Comparison of ENCODE assay signal across 16 cellular contexts in the genomic region with DNA sequence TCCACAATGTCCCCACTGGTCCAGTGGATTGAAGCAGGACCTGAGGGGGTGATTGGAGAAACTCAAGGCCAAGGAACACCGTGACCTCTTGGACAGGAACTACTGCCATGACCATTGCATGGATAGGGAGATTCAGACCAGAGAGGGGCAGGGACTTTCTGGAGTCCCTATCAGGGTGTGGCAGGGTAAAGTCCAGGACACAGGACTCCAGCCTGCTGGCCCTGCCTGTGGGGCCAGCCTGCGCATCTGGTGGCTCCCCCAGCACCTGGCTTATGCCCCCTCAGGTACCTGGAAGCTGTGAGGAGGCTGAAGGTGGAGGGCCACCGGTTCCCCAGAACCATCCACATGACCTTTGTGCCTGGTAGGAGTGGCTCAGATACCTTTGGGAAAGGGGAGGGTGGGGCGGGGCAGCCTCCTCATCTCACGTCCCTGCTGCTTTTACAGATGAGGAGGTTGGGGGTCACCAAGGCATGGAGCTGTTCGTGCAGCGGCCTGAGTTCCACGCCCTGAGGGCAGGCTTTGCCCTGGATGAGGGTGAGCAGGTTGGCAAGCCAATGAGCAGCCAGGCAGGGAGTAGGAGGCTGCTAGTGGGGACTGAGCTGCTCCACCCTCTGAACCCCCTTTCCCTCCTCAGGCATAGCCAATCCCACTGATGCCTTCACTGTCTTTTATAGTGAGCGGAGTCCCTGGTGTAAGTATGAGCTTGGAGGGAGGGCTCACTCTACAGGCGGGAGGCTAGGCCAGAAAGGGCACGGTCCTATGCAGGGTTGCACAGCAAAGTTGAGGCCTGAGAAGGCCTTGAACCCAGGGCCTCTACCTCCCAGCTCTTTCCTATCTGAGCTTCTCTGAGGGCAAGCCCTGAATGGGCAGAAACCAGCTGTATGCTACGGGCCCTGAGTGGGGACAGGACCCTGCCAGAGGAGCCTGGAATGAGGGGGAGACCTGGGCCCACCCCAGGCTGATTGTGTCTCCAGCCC. TPM values are rescaled to one million over a fixed set of nuclear protein-coding genes. Genes with fewer than 3 reads are reported as not detected.
DNase-seq lines count a peak whose midpoint lies in the region; ATAC-seq and TF ChIP-seq lines count a peak whose summit lies in the region.
"Had no signal": no experiment of that assay in that cellular context is flagged by ENCODE, and none has a peak within 500 bp of the region (broad histone marks: within the 10 kb centered on the region; RNA-seq: fewer than 3 reads in every experiment).

No MANE protein-coding gene starts in this region.

- H3K9me3 ChIP-seq in Peyer's patch (no peaks in the 10 kb centered on the region), mesenchymal stem cell (ENCODE audit: control insufficient read depth, low read length) (no peaks in the 10 kb centered on the region), upper lobe of right lung (no peaks in the 10 kb centered on the region)
- H3K9me3 ChIP-seq: esophagus muscularis mucosa, neutrophil, right atrium auricular region had no signal

- peaks cover 3% of the 10 kb centered on the region for H3K79me1 ChIP-seq in mesenchymal stem cell (replicated peaks; ENCODE audit: low read length, poor library complexity, severe bottlenecking)

- peak overlapping the region in 2 of 4 donors; percentile 32 to 45 for H3K4me3 ChIP-seq in Peyer's patch
- H3K4me3 ChIP-seq in mesenchymal stem cell (ENCODE audit: insufficient read depth in 1 of 2, low read depth in 1 of 2, low read length in 2 of 2), result no peak overlapping the region
- H3K4me3 ChIP-seq in upper lobe of right lung, result no peak overlapping the region
- H3K4me3 ChIP-seq: esophagus muscularis mucosa, right atrium auricular region had no signal

- 91% methylated on average over 12 of the region's 12 CpGs for WGBS in mesenchymal stem cell

- no peak for ATAC-seq in upper lobe of right lung

- no peak overlapping the region for H2BK120ac ChIP-seq in mesenchymal stem cell (ENCODE audit: low read depth, low read length)

- TF ChIP-seq CTCF in 22Rv1 (IDR thresholded peaks at IDR 0.05), result no peak
- TF ChIP-seq CTCF in Peyer's patch (IDR thresholded peaks at IDR 0.05), result no peak
- TF ChIP-seq CTCF in upper lobe of right lung (IDR thresholded peaks at IDR 0.05), result no peak

- no peak overlapping the region for H2AFZ ChIP-seq in mesenchymal stem cell (ENCODE audit: low read depth, low read length)

- H3K14ac ChIP-seq in mesenchymal stem cell (ENCODE audit: low read length in 2 of 2), result no peak overlapping the region

- no peak overlapping the region for H3K9ac ChIP-seq in mesenchymal stem cell (ENCODE audit: low read length)

- H2BK12ac ChIP-seq in mesenchymal stem cell (ENCODE audit: low read length in 2 of 2), result no peak overlapping the region

- no peak overlapping the region for H2AK5ac ChIP-seq in mesenchymal stem cell (ENCODE audit: low read length, severe bottlenecking)

- no peak overlapping the region for H3K4me2 ChIP-seq in mesenchymal stem cell (ENCODE audit: low read length, poor library complexity, severe bottlenecking)

- H3K18ac ChIP-seq in mesenchymal stem cell (ENCODE audit: low read depth in 1 of 2, low read length in 2 of 2), result no peak overlapping the region

- peak overlapping the region in 1 of 2 experiments; percentile 17 for H3K4ac ChIP-seq in mesenchymal stem cell (ENCODE audit: low read depth in 1 of 2, low read length in 2 of 2)

- H3K36me3 ChIP-seq in Peyer's patch, result peaks cover 0 to 18% (median 0%) of the 10 kb centered on the region in 3 donors
- peaks cover under 1 to 31% of the 10 kb centered on the region in 2 experiments for H3K36me3 ChIP-seq in mesenchymal stem cell (ENCODE audit: control insufficient read depth in 1 of 2, insufficient read depth in 2 of 2, low read depth in 1 of 2, low read length in 2 of 2)
- H3K36me3 ChIP-seq in upper lobe of right lung, result no peaks in the 10 kb centered on the region
- H3K36me3 ChIP-seq: neutrophil had no signal

- no peak overlapping the region for H4K91ac ChIP-seq in mesenchymal stem cell (ENCODE audit: low read length)

- peak overlapping the region; percentile 19 for H4K8ac ChIP-seq in mesenchymal stem cell (ENCODE audit: low read length)

- intact Hi-C loops in upper lobe of right lung (cut with DNase I), result no loop called here

- no peak overlapping the region for H2BK15ac ChIP-seq in mesenchymal stem cell (ENCODE audit: low read depth, poor library complexity, severe bottlenecking)

- peak overlapping the region; percentile 99; the same call in 1 of the 2 replicates for H3K27ac ChIP-seq in 22Rv1
- peak overlapping the region in 3 of 4 donors; percentile 88 to 98 (median 91) for H3K27ac ChIP-seq in Peyer's patch
- H3K27ac ChIP-seq in mesenchymal stem cell (ENCODE audit: low read length, poor library complexity, severe bottlenecking), result no peak overlapping the region
- H3K27ac ChIP-seq in upper lobe of right lung, result no peak overlapping the region
- H3K27ac ChIP-seq: esophagus muscularis mucosa, neutrophil, right atrium auricular region had no signal

- DNase-seq in Peyer's patch (peak in 2 of 3 donors; percentile 74 to 82), mesenchymal stem cell (no peak), GF-D8 (lab: John Stamatoyannopoulos, UW) (no peak), upper lobe of right lung (no peak)
- no peak for DNase-seq in NK-92 treated with Interleukin-12 subunit alpha and Interleukin-12 subunit beta, amount 100 ng/mL, for 24 hours (lab: John Stamatoyannopoulos, UW)
- DNase-seq: activated CD4-positive, CD25-positive, alpha-beta regulatory T cell; activated naive CD4-positive, alpha-beta T cell treated with anti-CD3 and anti-CD28 coated beads for 36 hours; glutamatergic neuron; MM.1S; NCI-H187 treated with DMSO at 0.1 percent for 48 hours; NCI-H446; T-helper 2 cell had no signal

- H3K27me3 ChIP-seq in Peyer's patch, result no peaks in the 10 kb centered on the region
- no peaks in the 10 kb centered on the region for H3K27me3 ChIP-seq in mesenchymal stem cell (ENCODE audit: control insufficient read depth in 1 of 2, insufficient read depth in 1 of 2, low read length in 2 of 2)
- H3K27me3 ChIP-seq in upper lobe of right lung, result no peaks in the 10 kb centered on the region
- H3K27me3 ChIP-seq: esophagus muscularis mucosa, neutrophil, right atrium auricular region had no signal

- H3K4me1 ChIP-seq in Peyer's patch, result peaks cover 0 to 33% (median 12%) of the 10 kb centered on the region in 4 donors
- peaks cover 20% of the 10 kb centered on the region for H3K4me1 ChIP-seq in mesenchymal stem cell (ENCODE audit: control insufficient read depth, insufficient read depth, low read depth, low read length)
- H3K4me1 ChIP-seq in upper lobe of right lung, result peaks cover 22% of the 10 kb centered on the region

- H2BK5ac ChIP-seq in mesenchymal stem cell (ENCODE audit: low read depth, low read length, poor library complexity, severe bottlenecking), result no peak overlapping the region

- peak; percentile 29 to 77 for TF ChIP-seq POLR2A in Peyer's patch (IDR thresholded peaks at IDR 0.05)

- H3K23ac ChIP-seq in mesenchymal stem cell (ENCODE audit: low read length in 2 of 2), result no peak overlapping the region

RNA-seq across cellular contexts. Expression of a gene that starts 2.9 kb away (rescaled TPM):
- total RNA-seq in Peyer's patch (100 to 1,000 TPM in 3 of 4 donors, 10 to 100 TPM in 1; 95.7 to 977 (median 609) TPM), upper lobe of right lung (26.5 TPM)
- 14.0 TPM for polyA plus RNA-seq in mesenchymal stem cell (2013, experiment 1 of 2)
- 14.7 TPM for polyA plus RNA-seq in mesenchymal stem cell (2013, experiment 2 of 2)

RNA-seq across cellular contexts. Expression of a gene that starts 9.4 kb away (rescaled TPM):
- 100 to 1,000 TPM; 643 to 841 (median 711) TPM for total RNA-seq in Peyer's patch
- 1,869 TPM for polyA plus RNA-seq in mesenchymal stem cell (2013, experiment 1 of 2)
- polyA plus RNA-seq in mesenchymal stem cell (2013, experiment 2 of 2), result 1,864 TPM
- 810 TPM for total RNA-seq in upper lobe of right lung

RNA-seq across cellular contexts. Expression of a gene that starts 11.4 kb away (rescaled TPM):
- 10 to 100 TPM in 2 of 4 donors, 1 to 10 TPM in 2; 3.9 to 11.6 (median 7.7) TPM for total RNA-seq in Peyer's patch
- 19.9 TPM for polyA plus RNA-seq in mesenchymal stem cell (2013, experiment 1 of 2)
- polyA plus RNA-seq in mesenchymal stem cell (2013, experiment 2 of 2), result 19.9 TPM
- 17.9 TPM for total RNA-seq in upper lobe of right lung

RNA-seq across cellular contexts. Expression of a gene that starts 12.4 kb away (rescaled TPM):
- total RNA-seq in Peyer's patch (100 to 1,000 TPM in 3 of 4 donors, 10 to 100 TPM in 1; 43.7 to 135 (median 127) TPM), upper lobe of right lung (55.9 TPM)
- polyA plus RNA-seq in mesenchymal stem cell (2013, experiment 1 of 2), result 15.5 TPM
- 15.1 TPM for polyA plus RNA-seq in mesenchymal stem cell (2013, experiment 2 of 2)

RNA-seq across cellular contexts. Expression of a gene that starts 19.0 kb away (rescaled TPM):
- total RNA-seq in Peyer's patch (10 to 100 TPM; 31.3 to 44.7 (median 37.7) TPM), upper lobe of right lung (37.1 TPM)
- 32.5 TPM for polyA plus RNA-seq in mesenchymal stem cell (2013, experiment 1 of 2)
- 31.0 TPM for polyA plus RNA-seq in mesenchymal stem cell (2013, experiment 2 of 2)

Comparison
In these comparisons a context has a peak if more than half of its experiments do, and no peak if none do; other contexts are left out.
1. H3K27ac ChIP-seq: peak in 22Rv1 (single experiment) and Peyer's patch (3 of 4); none in mesenchymal stem cell (single experiment) and upper lobe of right lung (single experiment).
2. DNase-seq: peak in Peyer's patch (2 of 3); none in mesenchymal stem cell (single experiment), GF-D8 (single experiment), upper lobe of right lung (single experiment) and NK-92 treated with Interleukin-12 subunit alpha and Interleukin-12 subunit beta, amount 100 ng/mL, for 24 hours (single experiment).